ENCODE assay signal across 1 cellular context in the genomic region with DNA sequence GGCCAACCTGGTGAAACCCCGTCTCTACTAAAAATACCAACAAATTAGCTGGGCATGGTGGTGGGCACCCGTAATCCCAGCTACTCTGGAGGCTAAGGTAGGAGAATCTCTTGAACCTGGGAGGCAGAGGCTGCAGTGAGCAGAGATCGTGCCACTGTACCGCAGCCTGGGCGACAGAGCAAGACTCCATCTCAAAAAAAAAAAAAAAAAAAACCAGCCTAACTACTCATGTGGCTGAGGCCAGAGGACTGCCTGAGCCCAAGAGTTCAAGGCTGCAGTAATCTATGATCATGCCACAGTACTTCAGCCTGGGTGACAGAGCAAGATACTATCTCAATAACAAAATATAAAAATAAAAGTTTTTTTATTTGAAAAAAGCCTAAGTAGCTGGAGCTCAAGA.
TF ChIP-seq lines count a peak whose summit lies in the region.

No MANE protein-coding gene starts in this region.

TF ChIP-seq in neural cell, 6 proteins besides CTCF, POLR2A, EP300 and RAD21 (continued from another document):
- TF ChIP-seq, protein P1, sequence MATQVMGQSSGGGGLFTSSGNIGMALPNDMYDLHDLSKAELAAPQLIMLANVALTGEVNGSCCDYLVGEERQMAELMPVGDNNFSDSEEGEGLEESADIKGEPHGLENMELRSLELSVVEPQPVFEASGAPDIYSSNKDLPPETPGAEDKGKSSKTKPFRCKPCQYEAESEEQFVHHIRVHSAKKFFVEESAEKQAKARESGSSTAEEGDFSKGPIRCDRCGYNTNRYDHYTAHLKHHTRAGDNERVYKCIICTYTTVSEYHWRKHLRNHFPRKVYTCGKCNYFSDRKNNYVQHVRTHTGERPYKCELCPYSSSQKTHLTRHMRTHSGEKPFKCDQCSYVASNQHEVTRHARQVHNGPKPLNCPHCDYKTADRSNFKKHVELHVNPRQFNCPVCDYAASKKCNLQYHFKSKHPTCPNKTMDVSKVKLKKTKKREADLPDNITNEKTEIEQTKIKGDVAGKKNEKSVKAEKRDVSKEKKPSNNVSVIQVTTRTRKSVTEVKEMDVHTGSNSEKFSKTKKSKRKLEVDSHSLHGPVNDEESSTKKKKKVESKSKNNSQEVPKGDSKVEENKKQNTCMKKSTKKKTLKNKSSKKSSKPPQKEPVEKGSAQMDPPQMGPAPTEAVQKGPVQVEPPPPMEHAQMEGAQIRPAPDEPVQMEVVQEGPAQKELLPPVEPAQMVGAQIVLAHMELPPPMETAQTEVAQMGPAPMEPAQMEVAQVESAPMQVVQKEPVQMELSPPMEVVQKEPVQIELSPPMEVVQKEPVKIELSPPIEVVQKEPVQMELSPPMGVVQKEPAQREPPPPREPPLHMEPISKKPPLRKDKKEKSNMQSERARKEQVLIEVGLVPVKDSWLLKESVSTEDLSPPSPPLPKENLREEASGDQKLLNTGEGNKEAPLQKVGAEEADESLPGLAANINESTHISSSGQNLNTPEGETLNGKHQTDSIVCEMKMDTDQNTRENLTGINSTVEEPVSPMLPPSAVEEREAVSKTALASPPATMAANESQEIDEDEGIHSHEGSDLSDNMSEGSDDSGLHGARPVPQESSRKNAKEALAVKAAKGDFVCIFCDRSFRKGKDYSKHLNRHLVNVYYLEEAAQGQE (IDR thresholded peaks at IDR 0.05; ENCODE audit: borderline replicate concordance): no peak
